In the genomic region with DNA sequence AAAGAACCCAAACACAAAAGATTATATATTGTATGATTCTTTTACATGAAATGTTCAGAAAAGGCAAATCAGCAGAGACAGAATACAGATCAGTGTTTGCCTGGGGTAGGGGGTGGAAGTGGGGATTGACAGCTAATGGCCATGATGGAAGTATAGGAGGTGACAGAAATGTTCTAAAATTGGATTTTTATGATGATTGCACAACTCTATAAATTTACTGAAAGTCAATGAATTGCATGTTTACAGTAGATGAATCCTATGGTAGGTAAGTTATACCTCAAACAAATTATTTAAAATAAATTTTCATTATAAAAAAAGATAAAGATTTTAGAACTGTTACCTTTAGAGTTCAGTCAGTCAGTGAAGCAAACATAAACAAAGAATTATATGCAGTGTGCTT, we compare ENCODE assay signal across 29 cellular contexts.
"Had no signal": no experiment of that assay in that cellular context is flagged by ENCODE, and none has a peak within 500 bp of the region (broad histone marks: within the 10 kb centered on the region; RNA-seq: fewer than 3 reads in every experiment).

No MANE protein-coding gene starts in this region.

- H3K9me3 Mint-ChIP-seq: dendritic cell treated with granulocyte-macrophage colony-stimulating factor and Interleukin-4, amounts not matched to agents 40 ng/mL and 50 ng/mL, for 4 days; effector memory CD8-positive, alpha-beta T cell; endodermal cell had no signal

- H3K9me3 ChIP-seq: colonic mucosa, esophagus muscularis mucosa, esophagus squamous epithelium, gastrocnemius medialis, gastroesophageal sphincter, heart left ventricle, heart right ventricle had no signal

- H3K79me2 ChIP-seq: hepatocyte had no signal

- H3K27me3 Mint-ChIP-seq: dendritic cell treated with granulocyte-macrophage colony-stimulating factor and Interleukin-4, amounts not matched to agents 40 ng/mL and 50 ng/mL, for 4 days; effector memory CD8-positive, alpha-beta T cell had no signal

- H3K4me3 Mint-ChIP-seq: dendritic cell treated with granulocyte-macrophage colony-stimulating factor and Interleukin-4, amounts not matched to agents 40 ng/mL and 50 ng/mL, for 4 days; effector memory CD8-positive, alpha-beta T cell; endodermal cell had no signal

- H2AFZ ChIP-seq: hepatocyte had no signal

- H3K4me3 ChIP-seq: colonic mucosa, coronary artery, esophagus muscularis mucosa, esophagus squamous epithelium, gastrocnemius medialis, gastroesophageal sphincter, heart left ventricle, heart right ventricle, hepatocyte had no signal

- FAIRE-seq: endometrium, endothelial cell of umbilical vein, frontal cortex had no signal

- H3K4me1 ChIP-seq: colonic mucosa, esophagus muscularis mucosa, esophagus squamous epithelium had no signal

- H3K36me3 ChIP-seq: colonic mucosa, esophagus muscularis mucosa, esophagus squamous epithelium, gastrocnemius medialis, gastroesophageal sphincter, heart left ventricle, heart right ventricle had no signal

- DNase-seq: colonic mucosa; cortex of kidney; dermis blood vessel endothelial cell; effector CD4-positive, alpha-beta T cell; effector CD8-positive, alpha-beta T cell; effector memory CD4-positive, alpha-beta T cell; effector memory CD8-positive, alpha-beta T cell; endodermal cell; erythroblast; esophagus squamous epithelium; foreskin fibroblast; foreskin keratinocyte; foreskin melanocyte; gastrocnemius medialis; glutamatergic neuron; head of caudate nucleus; heart left ventricle; heart right ventricle; hippocampal formation had no signal

- H3K27ac Mint-ChIP-seq: dendritic cell treated with granulocyte-macrophage colony-stimulating factor and Interleukin-4, amounts not matched to agents 40 ng/mL and 50 ng/mL, for 4 days; effector memory CD8-positive, alpha-beta T cell; endodermal cell had no signal

- H3K4me1 Mint-ChIP-seq: endodermal cell had no signal

- H3K4me2 ChIP-seq: hepatocyte had no signal

- H3K27ac ChIP-seq: colonic mucosa, coronary artery, epithelial cell of prostate, esophagus muscularis mucosa, esophagus squamous epithelium, foreskin keratinocyte, gastrocnemius medialis, gastroesophageal sphincter, heart left ventricle, heart right ventricle, hepatocyte had no signal

- H3K27me3 ChIP-seq: colonic mucosa, esophagus muscularis mucosa, esophagus squamous epithelium, foreskin keratinocyte, gastrocnemius medialis, gastroesophageal sphincter, heart left ventricle, heart right ventricle, hepatocyte had no signal

- ATAC-seq: effector memory CD8-positive, alpha-beta T cell; esophagus mucosa; foreskin keratinocyte; gastrocnemius medialis; gastroesophageal sphincter; heart left ventricle; heart right ventricle had no signal
